10 cellular contexts compared by ENCODE assay signal in the genomic region with DNA sequence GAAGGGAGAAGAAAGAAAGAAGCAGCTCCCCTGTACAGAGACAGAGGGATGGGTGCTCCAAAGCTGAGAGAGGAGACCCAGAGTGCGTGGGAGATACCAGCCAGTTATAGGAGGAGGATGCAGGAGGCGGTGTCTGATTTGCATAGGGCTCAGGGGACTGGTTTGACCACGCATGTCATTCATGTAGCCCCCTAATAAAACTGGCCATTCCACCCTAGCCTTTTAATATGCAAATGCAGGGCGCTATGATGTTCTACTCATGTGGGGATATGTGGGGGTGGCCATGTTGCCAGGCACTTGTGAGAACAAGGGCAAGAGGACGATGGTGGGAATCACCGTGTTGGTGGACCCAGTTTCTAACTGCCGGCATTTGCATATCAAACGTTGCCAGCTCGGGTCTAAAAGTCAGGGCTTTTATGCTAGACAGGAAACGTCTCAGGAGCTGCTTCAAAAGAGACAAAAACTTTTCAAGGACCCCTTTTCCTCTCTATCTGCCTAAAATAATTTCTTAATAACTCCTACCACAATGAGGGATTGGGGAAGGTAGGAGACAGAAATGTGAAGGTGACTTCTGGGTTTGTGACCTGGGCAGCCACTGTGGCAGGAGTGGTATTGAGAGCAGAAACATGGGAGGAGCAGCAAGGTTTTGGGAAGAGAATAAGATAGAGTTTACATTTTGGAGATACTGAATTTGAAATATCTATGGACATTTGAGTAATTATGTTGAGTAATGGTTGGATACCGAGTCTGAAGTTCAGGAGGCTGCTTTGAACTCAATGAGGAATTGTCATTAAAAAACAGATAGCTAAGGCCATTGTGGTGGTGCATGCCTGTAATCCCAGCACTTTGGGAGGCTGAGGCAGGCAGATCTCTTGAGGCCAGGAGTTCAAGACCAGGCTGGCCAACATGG. TPM values are rescaled to one million over a fixed set of nuclear protein-coding genes. Genes with fewer than 3 reads are reported as not detected.
A peak's percentile ranks its signal among the peaks of the same experiment; 100 is the strongest.
DNase-seq lines count a peak whose midpoint lies in the region; ATAC-seq and TF ChIP-seq lines count a peak whose summit lies in the region.
"Had no signal": no experiment of that assay in that cellular context is flagged by ENCODE, and none has a peak within 500 bp of the region (broad histone marks: within the 10 kb centered on the region; RNA-seq: fewer than 3 reads in every experiment).

No MANE protein-coding gene starts in this region.

- peak overlapping the region; percentile 60 for H4K5ac ChIP-seq in mesendoderm (ENCODE audit: low read length)

- no peak overlapping the region for H4K8ac ChIP-seq in mesendoderm (ENCODE audit: low read depth, low read length)

- H3K36me3 ChIP-seq in HAP-1 (replicated peaks) (no peaks in the 10 kb centered on the region), mesendoderm (ENCODE audit: control insufficient read depth, insufficient read depth, low read length) (no peaks in the 10 kb centered on the region), sigmoid colon (no peaks in the 10 kb centered on the region)

- POLR2A ChIA-PET in CD4-positive, alpha-beta T cell (lab: Charles Lee): interaction anchor here (0.5 to 5.3 kb wide), 5 partner anchors 10 to 598 kb away, joined by 3 to 116 read pairs (median 26); a partner anchor contains a TSS

- CTCF ChIA-PET in CD4-positive, alpha-beta T cell (lab: Charles Lee): interaction anchor here (0.6 to 4.5 kb wide), 2 partner anchors 13 to 608 kb away, joined by 3 to 134 read pairs; a partner anchor contains a TSS

- ATAC-seq in CD4-positive, alpha-beta T cell (ENCODE audit: poor library complexity): no peak
- no peak for ATAC-seq in activated T-cell treated with anti-CD3 and anti-CD28 coated beads, Interleukin-2, amount 50 U/mL, for 72 hours (replicated peaks in 1 of 2)

- no peak for TF ChIP-seq CTCF in CD4-positive, alpha-beta T cell (IDR thresholded peaks at IDR 0.05)
- TF ChIP-seq CTCF in GM13977 (IDR thresholded peaks at IDR 0.05; ENCODE audit: extremely low read depth, insufficient read depth, missing control alignments): no peak
- TF ChIP-seq CTCF in sigmoid colon (IDR thresholded peaks at IDR 0.05): no peak

- H3K36me3 Mint-ChIP-seq in CD4-positive, alpha-beta T cell (ENCODE audit: low read depth): peaks cover 6% of the 10 kb centered on the region
- H3K36me3 Mint-ChIP-seq in activated T-cell treated with anti-CD3 and anti-CD28 coated beads, Interleukin-2, amount 50 U/mL, for 72 hours (ENCODE audit: insufficient read depth in 2 of 2): peaks cover 0 to 5% of the 10 kb centered on the region in 2 donors

- peak overlapping the region; percentile 18 for H3K56ac ChIP-seq in mesendoderm (ENCODE audit: low read length)

- H3K4me2 ChIP-seq in mesendoderm (ENCODE audit: low read length): peak overlapping the region; percentile 6

- H3K9ac ChIP-seq in mesendoderm (ENCODE audit: low read length): peak overlapping the region; percentile 19

- H3K4me3 ChIP-seq in HAP-1: no peak overlapping the region
- H3K4me3 ChIP-seq in mesendoderm (ENCODE audit: low read length): no peak overlapping the region
- H3K4me3 ChIP-seq in sigmoid colon: no peak overlapping the region

- H3K79me2 ChIP-seq in mesendoderm (ENCODE audit: control insufficient read depth, insufficient read depth, low read length): peaks cover 17% of the 10 kb centered on the region

- H2AK5ac ChIP-seq in mesendoderm (ENCODE audit: low read length): no peak overlapping the region

- H3K18ac ChIP-seq in mesendoderm (ENCODE audit: low read length): no peak overlapping the region

- in situ Hi-C loops in HAP-1 (cut with MboI; ENCODE audit: low sequenced_read_pairs) (no loop called here), GM13977 (cut with MboI; ENCODE audit: low pct_unique_long_range_greater_than_20kb, low sequenced_read_pairs, unreplicated experiment) (no loop called here)

- no peak overlapping the region for H3K27ac ChIP-seq in CD4-positive, alpha-beta T cell (ENCODE audit: low read depth, low read length)
- no peak overlapping the region for H3K27ac ChIP-seq in mesendoderm (ENCODE audit: low read depth, low read length)
- no peak overlapping the region for H3K27ac ChIP-seq in sigmoid colon

- TF ChIP-seq POLR2A in sigmoid colon (IDR thresholded peaks at IDR 0.05): no peak

- TF ChIP-seq EP300 in sigmoid colon (IDR thresholded peaks at IDR 0.05): no peak

- no peaks in the 10 kb centered on the region for H3K27me3 ChIP-seq in CD4-positive, alpha-beta T cell (ENCODE audit: control insufficient read depth, insufficient read depth, low read length)
- H3K27me3 ChIP-seq in HAP-1 (ENCODE audit: low read depth) (no peaks in the 10 kb centered on the region), mesendoderm (ENCODE audit: insufficient read depth, low read length, poor library complexity) (no peaks in the 10 kb centered on the region), sigmoid colon (no peaks in the 10 kb centered on the region)

- H3K79me1 ChIP-seq in mesendoderm (ENCODE audit: low read length): no peaks in the 10 kb centered on the region

- peak overlapping the region; percentile 81 for H3K27ac Mint-ChIP-seq in CD4-positive, alpha-beta T cell
- H3K27ac Mint-ChIP-seq in activated T-cell treated with anti-CD3 and anti-CD28 coated beads, Interleukin-2, amount 50 U/mL, for 72 hours: peak overlapping the region; percentile 74

- H3K27me3 Mint-ChIP-seq in CD4-positive, alpha-beta T cell: no peaks in the 10 kb centered on the region
- H3K27me3 Mint-ChIP-seq in activated T-cell treated with anti-CD3 and anti-CD28 coated beads, Interleukin-2, amount 50 U/mL, for 72 hours (ENCODE audit: low read depth): no peaks in the 10 kb centered on the region

- DNase-seq in CD4-positive, alpha-beta T cell: no peak
- peak; percentile 86 to 88 for DNase-seq in HAP-1 (ENCODE audit: low spot score in 2 of 2)
- peak; percentile 12 to 20 for DNase-seq in activated T-cell treated with anti-CD3 and anti-CD28 coated beads, Interleukin-2, amount 50 U/mL, for 72 hours
- DNase-seq in mesendoderm: peak; percentile 46
- DNase-seq in GM13977 (ENCODE audit: low spot score): no peak
- DNase-seq in T1000 (lab: John Stamatoyannopoulos, UW): no peak
- no peak for DNase-seq in NCI-H1694 treated with DMSO at 0.1 percent for 48 hours (lab: John Stamatoyannopoulos, UW)
- DNase-seq in sigmoid colon: no peak
- DNase-seq: DMS 273 treated with DMSO at 0.1 percent for 48 hours, NCI-H774 had no signal

- H3K23ac ChIP-seq in mesendoderm (ENCODE audit: low read length): no peak overlapping the region

- H2BK120ac ChIP-seq in mesendoderm (ENCODE audit: low read depth, low read length): no peak overlapping the region

- H3K4me3 Mint-ChIP-seq in CD4-positive, alpha-beta T cell: peak overlapping the region; percentile 78
- H3K4me3 Mint-ChIP-seq in activated T-cell treated with anti-CD3 and anti-CD28 coated beads, Interleukin-2, amount 50 U/mL, for 72 hours: peak overlapping the region; percentile 62 to 66

- no peak overlapping the region for H2BK5ac ChIP-seq in mesendoderm (ENCODE audit: low read length)

- peaks cover 54% of the 10 kb centered on the region for H3K4me1 Mint-ChIP-seq in CD4-positive, alpha-beta T cell (ENCODE audit: low read depth)
- H3K4me1 Mint-ChIP-seq in activated T-cell treated with anti-CD3 and anti-CD28 coated beads, Interleukin-2, amount 50 U/mL, for 72 hours (ENCODE audit: low read depth): peaks cover 31% of the 10 kb centered on the region

- H3K4ac ChIP-seq in mesendoderm (ENCODE audit: low read depth, low read length): peak overlapping the region; percentile 3

- WGBS in mesendoderm (ENCODE audit: extremely low coverage, insufficient coverage, low lambda C conversion rate): no CpG with 5 or more reads among the region's 11 CpGs
- 30 to 41% methylated on average over 11 of the region's 11 CpGs for WGBS in sigmoid colon, 2 donors

- H2BK15ac ChIP-seq in mesendoderm (replicated peaks; ENCODE audit: low read depth): no peak overlapping the region

- peaks cover 22% of the 10 kb centered on the region for H3K4me1 ChIP-seq in HAP-1
- no peaks in the 10 kb centered on the region for H3K4me1 ChIP-seq in mesendoderm (ENCODE audit: control insufficient read depth, low read depth, low read length)
- peaks cover 0 to 22% (median 17%) of the 10 kb centered on the region in 4 donors for H3K4me1 ChIP-seq in sigmoid colon

- no peaks in the 10 kb centered on the region for H3K9me3 Mint-ChIP-seq in CD4-positive, alpha-beta T cell
- peaks cover 0 to 2% of the 10 kb centered on the region in 2 donors for H3K9me3 Mint-ChIP-seq in activated T-cell treated with anti-CD3 and anti-CD28 coated beads, Interleukin-2, amount 50 U/mL, for 72 hours

- intact Hi-C loops in CD4-positive, alpha-beta T cell (cut with DNase I, micrococcal nuclease): loop anchor here in 1 of 2 experiments (2.0 to 10.0 kb wide), 4 partner anchors 598 to 1774 kb away; a partner anchor contains a TSS
- intact Hi-C loops in sigmoid colon (cut with DNase I): loop anchor here (5.0 to 10.0 kb wide), 2 partner anchors 494 to 604 kb away; no protein-coding TSS in a partner anchor

- H3K9me3 ChIP-seq in CD4-positive, alpha-beta T cell (ENCODE audit: control insufficient read depth, low read length): no peaks in the 10 kb centered on the region
- H3K9me3 ChIP-seq in HAP-1 (no peaks in the 10 kb centered on the region), sigmoid colon (no peaks in the 10 kb centered on the region)

RNA-seq across cellular contexts. Expression of a gene that starts 2.2 kb away (rescaled TPM):
- total RNA-seq in CD4-positive, alpha-beta T cell: 10 to 100 TPM; 21.5 to 22.1 TPM
- 10 to 100 TPM; 29.7 to 35.2 TPM for total RNA-seq in activated T-cell treated with anti-CD3 and anti-CD28 coated beads, Interleukin-2, amount 50 U/mL, for 72 hours
- polyA plus RNA-seq in mesendoderm (2013, experiment 1 of 2): 20.1 TPM
- polyA plus RNA-seq in mesendoderm (2013, experiment 2 of 2): 19.4 TPM
- total RNA-seq in sigmoid colon: 10 to 100 TPM; 30.4 to 48.5 (median 35.4) TPM
- polyA plus RNA-seq in sigmoid colon: 10 to 100 TPM in 2 of 3 donors, 1 to 10 TPM in 1; 9.0 to 13.9 (median 13.8) TPM

RNA-seq across cellular contexts. Expression of a gene that starts 12.9 kb away (rescaled TPM):
- total RNA-seq in CD4-positive, alpha-beta T cell: 10 to 100 TPM; 45.3 to 48.1 TPM
- total RNA-seq in activated T-cell treated with anti-CD3 and anti-CD28 coated beads, Interleukin-2, amount 50 U/mL, for 72 hours: 10 to 100 TPM; 73.7 to 76.1 TPM
- polyA plus RNA-seq in mesendoderm (2013, experiment 1 of 2): 650 TPM
- polyA plus RNA-seq in mesendoderm (2013, experiment 2 of 2): 659 TPM
- 100 to 1,000 TPM; 374 to 888 (median 561) TPM for total RNA-seq in sigmoid colon
- 1,000 to 10,000 TPM in 2 of 3 donors, 100 to 1,000 TPM in 1; 568 to 1,626 (median 1,124) TPM for polyA plus RNA-seq in sigmoid colon

RNA-seq across cellular contexts. Expression of a gene that starts 13.2 kb away (rescaled TPM):
- 10 to 100 TPM; 12.4 to 12.9 TPM for total RNA-seq in CD4-positive, alpha-beta T cell
- 10 to 100 TPM; 72.1 to 81.7 TPM for total RNA-seq in activated T-cell treated with anti-CD3 and anti-CD28 coated beads, Interleukin-2, amount 50 U/mL, for 72 hours
- 43.6 TPM for polyA plus RNA-seq in mesendoderm (2013, experiment 1 of 2)
- polyA plus RNA-seq in mesendoderm (2013, experiment 2 of 2): 45.9 TPM
- total RNA-seq in sigmoid colon: 10 to 100 TPM; 22.4 to 41.8 (median 27.0) TPM
- 10 to 100 TPM in 2 of 3 donors, 1 to 10 TPM in 1; 6.0 to 16.1 (median 13.2) TPM for polyA plus RNA-seq in sigmoid colon

Comparison
In these comparisons a context has a peak if more than half of its experiments do, and no peak if none do; other contexts are left out.
1. DNase-seq: peak in HAP-1 (2 of 2), activated T-cell treated with anti-CD3 and anti-CD28 coated beads, Interleukin-2, amount 50 U/mL, for 72 hours (2 of 2) and mesendoderm (single experiment); none in CD4-positive, alpha-beta T cell (0 of 10), GM13977 (single experiment), T1000 (single experiment), NCI-H1694 treated with DMSO at 0.1 percent for 48 hours (single experiment) and sigmoid colon (single experiment).
2. RNA of a gene that starts 12.9 kb away (total RNA-seq): 374 to 888 TPM in sigmoid colon; 73.7 to 76.1 TPM in activated T-cell treated with anti-CD3 and anti-CD28 coated beads, Interleukin-2, amount 50 U/mL, for 72 hours and 45.3 to 48.1 TPM in CD4-positive, alpha-beta T cell; every median in the first group is over 4 times any median in the second.